ENCODE assay signal across 34 cellular contexts in genomic region chrX:153387345-153387744, GRCh38. TPM values are rescaled to one million over a fixed set of nuclear protein-coding genes. Genes with fewer than 3 reads are reported as not detected.
"Had no signal": no experiment of that assay in that cellular context is flagged by ENCODE, and none has a peak within 500 bp of the region (broad histone marks: within the 10 kb centered on the region; RNA-seq: fewer than 3 reads in every experiment).

No MANE protein-coding gene starts in this region.

- H3K9me3 Mint-ChIP-seq: naive thymus-derived CD8-positive, alpha-beta T cell; stimulated activated effector memory CD8-positive, alpha-beta T cell treated with anti-CD3 and anti-CD28 coated beads, Interleukin-12 subunit alpha, Interleukin-12 subunit beta, amount 100 ng/mL, for 72 hours had no signal

- H3K27me3 ChIP-seq: colonic mucosa, esophagus squamous epithelium, heart right ventricle, left lung, right atrium auricular region, stomach, thyroid gland had no signal

- H3K9me3 ChIP-seq: colonic mucosa, esophagus squamous epithelium, heart right ventricle, left lung, pancreas, prostate gland, right atrium auricular region, stomach, thyroid gland had no signal

- H3K36me3 ChIP-seq: colonic mucosa, esophagus squamous epithelium, heart right ventricle, left lung, pancreas, prostate gland, right atrium auricular region, stomach, thyroid gland had no signal

- H3K27ac Mint-ChIP-seq: naive thymus-derived CD8-positive, alpha-beta T cell; nephron progenitor cell; stimulated activated effector memory CD8-positive, alpha-beta T cell treated with anti-CD3 and anti-CD28 coated beads, Interleukin-12 subunit alpha, Interleukin-12 subunit beta, amount 100 ng/mL, for 72 hours had no signal

- H3K27me3 Mint-ChIP-seq: naive thymus-derived CD8-positive, alpha-beta T cell had no signal

- H3K36me3 Mint-ChIP-seq: naive thymus-derived CD8-positive, alpha-beta T cell; stimulated activated effector memory CD8-positive, alpha-beta T cell treated with anti-CD3 and anti-CD28 coated beads, Interleukin-12 subunit alpha, Interleukin-12 subunit beta, amount 100 ng/mL, for 72 hours had no signal

- H3K4me3 Mint-ChIP-seq: naive thymus-derived CD8-positive, alpha-beta T cell; nephron progenitor cell; stimulated activated effector memory CD8-positive, alpha-beta T cell treated with anti-CD3 and anti-CD28 coated beads, Interleukin-12 subunit alpha, Interleukin-12 subunit beta, amount 100 ng/mL, for 72 hours had no signal

- H3K4me1 Mint-ChIP-seq: naive thymus-derived CD8-positive, alpha-beta T cell; nephron progenitor cell; stimulated activated effector memory CD8-positive, alpha-beta T cell treated with anti-CD3 and anti-CD28 coated beads, Interleukin-12 subunit alpha, Interleukin-12 subunit beta, amount 100 ng/mL, for 72 hours had no signal

- ATAC-seq: heart right ventricle; left lung; naive thymus-derived CD8-positive, alpha-beta T cell; sciatic nerve; stimulated activated effector memory CD8-positive, alpha-beta T cell treated with anti-CD3 and anti-CD28 coated beads, Interleukin-12 subunit alpha, Interleukin-12 subunit beta, amount 100 ng/mL, for 72 hours had no signal

- H3K27ac ChIP-seq: colonic mucosa, esophagus squamous epithelium, heart right ventricle, left lung, pancreas, prostate gland, right atrium auricular region, stomach, thyroid gland had no signal

- DNase-seq: colonic mucosa; dermis blood vessel endothelial cell; effector memory CD4-positive, alpha-beta T cell; erythroblast; esophagus squamous epithelium; foreskin melanocyte; glutamatergic neuron; heart right ventricle; hippocampal formation; left cardiac atrium; left lung; mesenchymal stem cell; naive thymus-derived CD8-positive, alpha-beta T cell; nephron progenitor cell; nucleus accumbens; stimulated activated CD4-positive, alpha-beta T cell treated with anti-CD3 and anti-CD28 coated beads, Interleukin-2, amount 100 ng/mL, for 24 hours; stimulated activated CD4-positive, alpha-beta T cell treated with anti-CD3 and anti-CD28 coated beads, Interleukin-4, amount 100 ng/mL, for 24 hours; stimulated activated naive CD4-positive, alpha-beta T cell treated with Interleukin-2 at 50 U/mL for 16 hours; stomach; thyroid gland; trophoblast cell had no signal

- H3K4me1 ChIP-seq: colonic mucosa, esophagus squamous epithelium, heart right ventricle, left lung, pancreas, prostate gland, right atrium auricular region, stomach, thyroid gland had no signal

- H3K4me3 ChIP-seq: colonic mucosa, esophagus squamous epithelium, heart right ventricle, left lung, pancreas, prostate gland, right atrium auricular region, smooth muscle cell, stomach, thyroid gland had no signal

RNA-seq across cellular contexts. Expression of gene PNMA6E, which starts 13.8 kb away (rescaled TPM):
- total RNA-seq: cerebellum; colonic mucosa; dermis blood vessel endothelial cell; esophagus squamous epithelium; heart right ventricle; kidney epithelial cell; left cardiac atrium; left lung; lung microvascular endothelial cell; myocyte; naive thymus-derived CD8-positive, alpha-beta T cell; pancreas; right atrium auricular region; sciatic nerve; smooth muscle cell; stomach; subcutaneous adipose tissue; temporal lobe; thyroid gland; ureter had no signal
- polyA plus RNA-seq: heart right ventricle; naive thymus-derived CD8-positive, alpha-beta T cell; pancreas; smooth muscle cell; stomach had no signal

RNA-seq across cellular contexts. Expression of gene ZFP92, which starts 23.9 kb away (rescaled TPM):
- total RNA-seq: myocyte had no signal
